In genomic region chr2:73982140-73982617, GRCh38 we compare ENCODE assay signal across 2 cellular contexts.
A peak's percentile ranks its signal among the peaks of the same experiment; 100 is the strongest.
TF ChIP-seq lines count a peak whose summit lies in the region.

No MANE protein-coding gene starts in this region.

TF ChIP-seq in HCT116, 20 proteins besides CTCF, POLR2A, EP300 and RAD21:
- TF ChIP-seq YY1 (IDR thresholded peaks at IDR 0.05; ENCODE audit: extremely low read depth, insufficient replicate concordance, low read depth, low read length) (no peak), POLR2AphosphoS5 (IDR thresholded peaks at IDR 0.05; ENCODE audit: low read depth, low read length) (no peak), CBX3 (IDR thresholded peaks at IDR 0.05; ENCODE audit: low read depth) (no peak), EZH2phosphoT487 (IDR thresholded peaks at IDR 0.05; ENCODE audit: borderline replicate concordance) (no peak), ZNF274 (IDR thresholded peaks at IDR 0.05; ENCODE audit: low read depth, low read length) (no peak), REST (IDR thresholded peaks at IDR 0.05; ENCODE audit: low read depth) (no peak), ZBTB33 (IDR thresholded peaks at IDR 0.05; ENCODE audit: extremely low read depth, insufficient replicate concordance, low read length) (no peak), CEBPB (IDR thresholded peaks at IDR 0.05; ENCODE audit: low read depth) (no peak), ZFX (IDR thresholded peaks at IDR 0.05) (no peak), TCF7L2 (IDR thresholded peaks at IDR 0.05; ENCODE audit: borderline replicate concordance, extremely low read depth, insufficient read depth, insufficient read length) (no peak), MAX (IDR thresholded peaks at IDR 0.05) (no peak)
TF ChIP-seq in HCT116: peak in this region for 0.

TF ChIP-seq in K562, 482 proteins besides CTCF, POLR2A, EP300 and RAD21:
- TF ChIP-seq ZNF232 (CRISPR knock-in tag; IDR thresholded peaks at IDR 0.05) (0 out of 2 replicates have a peak, but pooled peaks have one; percentile 30), CBFA2T3 (IDR thresholded peaks at IDR 0.05) (no peak)
